In the genomic region with DNA sequence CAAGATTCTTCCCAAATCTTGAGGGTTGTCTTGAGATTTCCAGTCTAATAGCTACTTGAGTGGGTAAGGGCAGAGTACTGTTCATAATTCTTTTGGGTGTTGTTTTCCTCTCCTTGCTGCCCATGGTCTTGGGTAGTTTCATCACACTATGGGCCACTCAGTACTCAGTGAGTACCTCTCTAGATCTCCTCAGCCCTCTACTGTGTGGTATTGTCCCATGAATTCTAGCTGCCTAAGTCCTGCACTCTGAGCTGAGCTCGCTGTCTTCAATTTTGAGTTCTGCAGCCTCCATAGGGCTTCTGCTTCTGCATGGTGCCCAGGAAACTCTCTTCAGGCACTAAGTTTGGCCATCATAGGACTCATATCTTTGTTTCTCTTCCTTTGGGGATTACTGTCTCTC, we compare ENCODE assay signal across 21 cellular contexts.
"Had no signal": no experiment of that assay in that cellular context is flagged by ENCODE, and none has a peak within 500 bp of the region (broad histone marks: within the 10 kb centered on the region; RNA-seq: fewer than 3 reads in every experiment).

No MANE protein-coding gene starts in this region.

- H3K9me3 ChIP-seq: body of pancreas, esophagus squamous epithelium, neutrophil, transverse colon had no signal

- H3K27ac ChIP-seq: body of pancreas, esophagus squamous epithelium, neutrophil, parathyroid adenoma, SK-N-MC, transverse colon, WERI-Rb-1 had no signal

- DNase-seq: activated naive CD4-positive, alpha-beta T cell treated with anti-CD3 and anti-CD28 coated beads, Interleukin-2, amount 50 U/mL, for 16 hours; activated T-cell treated with anti-CD3 and anti-CD28 coated beads for 4 hours; amygdala; body of pancreas; central memory CD4-positive, alpha-beta T cell; cortex of kidney; effector CD4-positive, alpha-beta T cell; esophagus squamous epithelium; hippocampal formation; mammary epithelial cell; natural killer cell; stimulated activated CD4-positive, alpha-beta T cell treated with anti-CD3 and anti-CD28 coated beads, Interleukin-12 subunit alpha, Interleukin-12 subunit beta, amount 100 ng/mL, for 4 hours; stimulated activated CD4-positive, alpha-beta T cell treated with anti-CD3 and anti-CD28 coated beads, Interleukin-2, amount 100 ng/mL, for 24 hours; transverse colon; WERI-Rb-1 had no signal

- H3K4me1 ChIP-seq: parathyroid adenoma had no signal

- H3K4me3 Mint-ChIP-seq: natural killer cell; stimulated activated effector memory CD8-positive, alpha-beta T cell treated with anti-CD3 and anti-CD28 coated beads, Interleukin-12 subunit alpha, Interleukin-12 subunit beta, amount 100 ng/mL, for 72 hours had no signal

- H3K36me3 Mint-ChIP-seq: natural killer cell had no signal

- H3K36me3 ChIP-seq: neutrophil, transverse colon had no signal

- H3K9me3 Mint-ChIP-seq: natural killer cell; stimulated activated effector memory CD8-positive, alpha-beta T cell treated with anti-CD3 and anti-CD28 coated beads, Interleukin-12 subunit alpha, Interleukin-12 subunit beta, amount 100 ng/mL, for 72 hours had no signal

- H3K4me3 ChIP-seq: body of pancreas, esophagus squamous epithelium, SK-N-MC, transverse colon had no signal

- ATAC-seq: body of pancreas; left lobe of liver; natural killer cell; stimulated activated effector memory CD8-positive, alpha-beta T cell treated with anti-CD3 and anti-CD28 coated beads, Interleukin-12 subunit alpha, Interleukin-12 subunit beta, amount 100 ng/mL, for 72 hours had no signal

- H3K27me3 ChIP-seq: body of pancreas, esophagus squamous epithelium, neutrophil, transverse colon had no signal

- H3K27ac Mint-ChIP-seq: activated T-helper 2 cell treated with anti-CD3 and anti-CD28 coated beads, Interferon-gamma antibody, Interleukin-2, Interleukin-4, amounts not matched to agents 10 μg/mL and 5 μg/mL and 100 μg/mL, durations not matched to agents 14 hours and 24 hours and 36 hours; natural killer cell; stimulated activated effector memory CD8-positive, alpha-beta T cell treated with anti-CD3 and anti-CD28 coated beads, Interleukin-12 subunit alpha, Interleukin-12 subunit beta, amount 100 ng/mL, for 72 hours had no signal
